8 cellular contexts compared by ENCODE assay signal in genomic region chrX:76427560-76428242, GRCh38. TPM values are rescaled to one million over a fixed set of nuclear protein-coding genes. Genes with fewer than 3 reads are reported as not detected.
DNase-seq lines count a peak whose midpoint lies in the region; ATAC-seq and TF ChIP-seq lines count a peak whose summit lies in the region.

Gene MAGEE1 (plus strand): TSS chrX:76427710. CDS start chrX:76427931, 221 bp downstream.

- peak within 1 kb of the TSS; percentile 54 to 74; a peak in 3 of 4 replicates for H3K4me3 ChIP-seq in DND-41 (ENCODE audit: low read depth in 1 of 2, low read length in 2 of 2)
- peak within 1 kb of the TSS; percentile 81 for H3K4me3 ChIP-seq in GM23248
- peak within 1 kb of the TSS; percentile 76 for H3K4me3 ChIP-seq in LNCaP clone FGC (ENCODE audit: low read depth, low read length)
- peak within 1 kb of the TSS; percentile 65 to 88 for H3K4me3 ChIP-seq in ascending aorta
- H3K4me3 ChIP-seq in hepatocyte = peak within 1 kb of the TSS; percentile 75
- peak within 1 kb of the TSS; percentile 53 to 94 for H3K4me3 ChIP-seq in aorta (ENCODE audit: low read length in 2 of 2)

- WGBS in GM23248 (ENCODE audit: low coverage in 1 of 2, low lambda C conversion rate in 2 of 2, missing lambda C conversion rate in 2 of 2), 2 experiments = 1 to 2% methylated on average over 15 to 22 of the region's 42 CpGs
- 42% methylated on average over 38 of the region's 42 CpGs for WGBS in hepatocyte (ENCODE audit: low lambda C conversion rate, missing lambda C conversion rate)
- WGBS in aorta, 2 donors = 0 to 28% methylated on average over 39 to 42 of the region's 42 CpGs

- no peaks in the 10 kb centered on the region for H4K20me1 ChIP-seq in DND-41 (ENCODE audit: insufficient read depth, low read length)
- no peaks in the 10 kb centered on the region for H4K20me1 ChIP-seq in GM23248 (ENCODE audit: insufficient read depth)
- no peaks in the 10 kb centered on the region for H4K20me1 ChIP-seq in hepatocyte (ENCODE audit: insufficient read depth, poor library complexity, severe bottlenecking)

- intact Hi-C loops in ascending aorta (cut with DNase I) (loop anchor here (10.0 kb wide), 2 partner anchors 1467 to 1677 kb away; partner anchors contain the start of genes COX7B, MAGT1 and PGK1), aorta (cut with DNase I) (no loop called here)

- ATAC-seq in DND-41 (ENCODE audit: insufficient read depth, low read depth) = peak; percentile 85
- peak; percentile 76 to 81 (median 80) for ATAC-seq in T-cell (replicated peaks in 1 of 4)
- ATAC-seq in aorta (ENCODE audit: low FRiP score) = peak; percentile 92

- H3K27me3 Mint-ChIP-seq in T-cell = peaks cover 0 to 8% of the 10 kb centered on the region in 2 donors

- peak within 1 kb of the TSS; percentile 87 to 89 for H3K27ac Mint-ChIP-seq in T-cell

- H3K9ac ChIP-seq in DND-41 (ENCODE audit: low read depth, low read length) (peak within 1 kb of the TSS; percentile 70), GM23248 (peak within 1 kb of the TSS; percentile 79)

- H3K27ac ChIP-seq in DND-41 (ENCODE audit: low read length) = peak within 1 kb of the TSS; percentile 39
- no peak within 1 kb of the TSS for H3K27ac ChIP-seq in GM23248
- peak within 1 kb of the TSS; percentile 53 to 56 for H3K27ac ChIP-seq in ascending aorta
- no peak within 1 kb of the TSS for H3K27ac ChIP-seq in hepatocyte
- peak within 1 kb of the TSS in 1 of 2 donors; percentile 45 for H3K27ac ChIP-seq in aorta (ENCODE audit: low read depth in 1 of 2, low read length in 2 of 2)

- H3K4me2 ChIP-seq in DND-41 (ENCODE audit: insufficient read depth, low read length) (peak within 1 kb of the TSS; percentile 83), GM23248 (ENCODE audit: unreplicated experiment) (peak within 1 kb of the TSS; percentile 62), hepatocyte (peak within 1 kb of the TSS; percentile 82)

- no peaks in the 10 kb centered on the region; the same call in 1 of the 2 replicates for H3K36me3 ChIP-seq in DND-41 (ENCODE audit: insufficient read depth, low read length)
- no peaks in the 10 kb centered on the region for H3K36me3 ChIP-seq in GM23248 (ENCODE audit: low read depth)
- no peaks in the 10 kb centered on the region for H3K36me3 ChIP-seq in ascending aorta
- no peaks in the 10 kb centered on the region for H3K36me3 ChIP-seq in hepatocyte (replicated peaks; ENCODE audit: insufficient read depth, low read depth)
- H3K36me3 ChIP-seq in aorta (ENCODE audit: control insufficient read depth in 1 of 2, insufficient read depth in 2 of 2, low read length in 1 of 2) = no peaks in the 10 kb centered on the region

- POLR2A ChIA-PET in T-cell (lab: Charles Lee) = interaction anchor here (0.6 kb wide), 3 partner anchors 1334 to 1872 kb away, joined by 3 to 13 read pairs (median 5); no protein-coding TSS in a partner anchor

- DNase-seq in DND-41 (peak; percentile 86), GM23248 (peak; percentile 74), LNCaP clone FGC (ENCODE audit: low read depth) (no peak), T-cell (peak; percentile 67 to 88 (median 79)), ascending aorta (ENCODE audit: low spot score in 2 of 2) (peak; percentile 44 to 84), hepatocyte (ENCODE audit: low spot score) (peak; percentile 79), retina (peak; percentile 87), aorta (peak; percentile 79 to 93)

- H3K4me1 ChIP-seq in DND-41 (ENCODE audit: insufficient read depth, low read length) (peaks cover 20% of the 10 kb centered on the region), GM23248 (ENCODE audit: insufficient read depth) (no peaks in the 10 kb centered on the region), ascending aorta (no peaks in the 10 kb centered on the region), hepatocyte (ENCODE audit: insufficient read depth) (no peaks in the 10 kb centered on the region), aorta (ENCODE audit: control insufficient read depth in 1 of 2, insufficient read depth in 2 of 2, low read length in 2 of 2) (no peaks in the 10 kb centered on the region)

- H2AFZ ChIP-seq in DND-41 (ENCODE audit: low read depth, low read length) (peak within 1 kb of the TSS; percentile 72), GM23248 (peak within 1 kb of the TSS; percentile 94), hepatocyte (peak within 1 kb of the TSS; percentile 74)

- TF ChIP-seq CTCF in DND-41 (IDR thresholded peaks at IDR 0.05; ENCODE audit: borderline replicate concordance, extremely low read depth, low read length, poor library complexity, severe bottlenecking) = no peak
- no peak for TF ChIP-seq CTCF in LNCaP clone FGC (IDR thresholded peaks at IDR 0.05; ENCODE audit: control insufficient read depth, extremely low read depth, insufficient read depth)
- TF ChIP-seq CTCF in ascending aorta (IDR thresholded peaks at IDR 0.05) = no peak
- TF ChIP-seq CTCF in hepatocyte (IDR thresholded peaks at IDR 0.05; ENCODE audit: poor library complexity) = no peak

- CTCF ChIA-PET in T-cell (lab: Charles Lee) = interaction anchor here in 1 of 2 donors (1.0 kb wide), 1 partner anchor 27 kb away, joined by 3 read pairs; no protein-coding TSS in a partner anchor

- in situ Hi-C loops in GM23248 (cut with MboI) = loop anchor here (25.0 kb wide), 1 partner anchor 1160 kb away; no protein-coding TSS in a partner anchor

- H3K9me3 ChIP-seq in DND-41 (ENCODE audit: insufficient read depth, low read length, severe bottlenecking) (no peaks in the 10 kb centered on the region), GM23248 (ENCODE audit: low read depth) (no peaks in the 10 kb centered on the region), ascending aorta (no peaks in the 10 kb centered on the region), hepatocyte (ENCODE audit: low read depth) (no peaks in the 10 kb centered on the region), aorta (ENCODE audit: control insufficient read depth, low read length) (no peaks in the 10 kb centered on the region)

- H3F3A ChIP-seq in GM23248 (ENCODE audit: insufficient read depth) = no peaks in the 10 kb centered on the region

- H3K9me2 ChIP-seq in GM23248 (ENCODE audit: insufficient read depth) = no peaks in the 10 kb centered on the region
- no peaks in the 10 kb centered on the region for H3K9me2 ChIP-seq in hepatocyte (replicated peaks; ENCODE audit: insufficient read depth)

- H3K27me3 ChIP-seq in DND-41 (ENCODE audit: insufficient read depth, low read length, poor library complexity) = no peaks in the 10 kb centered on the region
- H3K27me3 ChIP-seq in GM23248 (replicated peaks; ENCODE audit: insufficient read depth) = no peaks in the 10 kb centered on the region
- no peaks in the 10 kb centered on the region for H3K27me3 ChIP-seq in ascending aorta
- H3K27me3 ChIP-seq in hepatocyte = no peaks in the 10 kb centered on the region
- peaks cover 0 to 2% of the 10 kb centered on the region in 2 donors for H3K27me3 ChIP-seq in aorta (ENCODE audit: control insufficient read depth in 1 of 2, insufficient read depth in 2 of 2, low read length in 1 of 2)

- H3K79me2 ChIP-seq in DND-41 (ENCODE audit: insufficient read depth, low read length) (0 out of 2 replicates have a peak, but pooled peaks cover 3% of the 10 kb centered on the region), GM23248 (ENCODE audit: insufficient read depth) (no peaks in the 10 kb centered on the region), hepatocyte (no peaks in the 10 kb centered on the region)

- H3K4me1 Mint-ChIP-seq in T-cell = peaks cover 29 to 44% (median 42%) of the 10 kb centered on the region in 3 donors

- H3K4me3 Mint-ChIP-seq in T-cell = peak within 1 kb of the TSS; percentile 87 to 89 (median 89)

- H3K36me3 Mint-ChIP-seq in T-cell = no peaks in the 10 kb centered on the region

- no peaks in the 10 kb centered on the region for H3K9me3 Mint-ChIP-seq in T-cell

RNA-seq across cellular contexts. Expression of gene MAGEE1, which starts in this region (rescaled TPM):
- 0.86 and 1.1 TPM in 2 replicates for total RNA-seq in GM23248 (2014; rRNA removed; shearing (Covaris generic))
- polyA plus RNA-seq in GM23248 (2016; fragmentation: Nextera tagmentation; extraction: Ambion mirVana) = 0.39 and 0.60 TPM in 2 replicates
- 10 to 100 TPM in 3 of 5 donors, 1 to 10 TPM in 2; 9.8 to 15.5 (median 10.2) TPM for total RNA-seq in T-cell
- total RNA-seq in ascending aorta = 4.5 TPM
- 1.5 and 1.7 TPM in 2 replicates for total RNA-seq in hepatocyte
- 0.52 TPM in 1 of 2 replicates, not detected in the other for polyA plus RNA-seq in hepatocyte
- 1 to 10 TPM; 4.7 to 6.1 TPM for total RNA-seq in aorta
- 1 to 10 TPM in 1 of 2 donors, under 1 TPM in 1; 0.25 to 4.6 TPM for polyA plus RNA-seq in aorta

Comparison
In these comparisons a context has a peak if more than half of its experiments do, and no peak if none do; other contexts are left out.
1. H3K27ac ChIP-seq: peak in DND-41 (single experiment) and ascending aorta (2 of 2); none in GM23248 (single experiment) and hepatocyte (single experiment).
2. Peak in every context shown above with its lines, with median percentiles within 50 percentile points of each other: ATAC-seq, H2AFZ ChIP-seq, H3K4me2 ChIP-seq and H3K4me3 ChIP-seq.